14 cellular contexts compared by ENCODE assay signal in the genomic region with DNA sequence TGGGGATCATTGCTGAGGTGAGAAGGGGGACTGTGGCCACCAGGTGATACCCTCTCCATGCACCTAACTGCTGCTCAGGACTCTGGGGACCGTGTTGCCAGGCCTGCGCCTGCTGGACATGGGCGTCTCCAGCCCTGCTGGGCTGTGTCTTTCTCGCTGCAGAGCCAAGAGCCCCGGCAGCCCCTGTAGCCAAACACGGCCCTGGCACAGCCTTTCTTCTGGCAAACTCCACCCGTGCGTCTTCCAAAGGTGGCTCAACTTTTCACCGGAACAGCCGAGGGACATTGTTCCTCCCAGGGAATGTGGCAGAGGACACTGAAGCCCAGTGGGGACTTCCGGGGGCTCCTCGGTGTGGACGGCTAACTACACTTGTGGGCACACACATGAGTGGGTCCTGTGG. TPM values are rescaled to one million over a fixed set of nuclear protein-coding genes. Genes with fewer than 3 reads are reported as not detected.
"Had no signal": no experiment of that assay in that cellular context is flagged by ENCODE, and none has a peak within 500 bp of the region (broad histone marks: within the 10 kb centered on the region; RNA-seq: fewer than 3 reads in every experiment).

No MANE protein-coding gene starts in this region.

RNA-seq across cellular contexts. Expression of gene DNMT3L, which starts 33.6 kb away (rescaled TPM):
- total RNA-seq: stomach, subcutaneous adipose tissue, suprapubic skin, temporal lobe, thoracic aorta, thyroid gland, tibial nerve, transverse colon, upper lobe of left lung, upper lobe of right lung, ureter, urinary bladder, uterus, vagina had no signal
- polyA plus RNA-seq: stomach, urinary bladder had no signal

RNA-seq across cellular contexts. Expression of gene AIRE, which starts 57.6 kb away (rescaled TPM):
- total RNA-seq: subcutaneous adipose tissue, suprapubic skin, thoracic aorta, transverse colon, upper lobe of left lung, upper lobe of right lung, ureter had no signal
- polyA plus RNA-seq: stomach had no signal
